Comparison of ENCODE assay signal across 1 cellular context in the genomic region with DNA sequence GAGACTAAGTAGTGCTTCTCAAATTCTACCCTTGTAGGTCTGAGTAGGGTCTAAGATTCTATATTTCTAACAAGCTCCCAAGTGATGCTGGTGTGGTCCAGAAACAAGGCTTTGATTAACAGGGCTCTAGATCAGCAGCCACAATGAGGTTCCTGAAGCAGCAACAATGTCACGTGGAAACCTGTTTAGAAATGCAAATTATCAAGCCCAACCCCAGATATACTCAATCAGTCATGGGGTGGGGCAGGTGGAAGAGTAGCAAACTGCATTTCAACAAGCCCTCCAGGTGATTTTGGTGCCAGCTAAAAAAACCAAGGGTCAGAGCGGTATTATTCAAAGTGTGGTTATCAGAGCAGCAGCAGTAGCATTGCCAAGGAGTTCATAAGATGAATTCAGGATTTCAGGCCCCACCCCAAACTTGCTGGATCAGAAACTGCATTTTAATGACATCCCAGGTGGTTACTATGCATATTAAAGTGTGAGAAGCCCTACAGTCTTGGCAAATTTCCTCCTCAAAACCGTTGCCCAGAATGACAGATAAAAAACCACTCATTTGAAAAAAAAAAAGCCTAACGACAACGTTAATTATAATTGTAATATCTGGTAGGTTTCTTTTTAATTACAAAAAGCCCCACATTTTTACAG.
TF ChIP-seq lines count a peak whose summit lies in the region.

No MANE protein-coding gene starts in this region.

TF ChIP-seq in H1, 55 proteins besides CTCF, POLR2A, EP300 and RAD21 (continued from another document):
- TF ChIP-seq ZNF274 (IDR thresholded peaks at IDR 0.05; ENCODE audit: borderline replicate concordance, extremely low read depth, low read length) (no peak), CTBP2 (IDR thresholded peaks at IDR 0.05; ENCODE audit: borderline replicate concordance, insufficient read depth, insufficient read length, low read length) (no peak), EGR1 (IDR thresholded peaks at IDR 0.05; ENCODE audit: borderline replicate concordance, low read depth, low read length) (no peak), CHD1 (IDR thresholded peaks at IDR 0.05; ENCODE audit: low read depth, low read length) (no peak), JUND (IDR thresholded peaks at IDR 0.05; ENCODE audit: low read length) (no peak), TBP (IDR thresholded peaks at IDR 0.05; ENCODE audit: low read depth, low read length) (no peak), HDAC6 (IDR thresholded peaks at IDR 0.05; ENCODE audit: low read depth, low read length) (no peak)
- TF ChIP-seq, protein P1, sequence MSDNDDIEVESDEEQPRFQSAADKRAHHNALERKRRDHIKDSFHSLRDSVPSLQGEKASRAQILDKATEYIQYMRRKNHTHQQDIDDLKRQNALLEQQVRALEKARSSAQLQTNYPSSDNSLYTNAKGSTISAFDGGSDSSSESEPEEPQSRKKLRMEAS (IDR thresholded peaks at IDR 0.05) = no peak; the same call in 1 of the 2 replicates
- TF ChIP-seq, protein P2, sequence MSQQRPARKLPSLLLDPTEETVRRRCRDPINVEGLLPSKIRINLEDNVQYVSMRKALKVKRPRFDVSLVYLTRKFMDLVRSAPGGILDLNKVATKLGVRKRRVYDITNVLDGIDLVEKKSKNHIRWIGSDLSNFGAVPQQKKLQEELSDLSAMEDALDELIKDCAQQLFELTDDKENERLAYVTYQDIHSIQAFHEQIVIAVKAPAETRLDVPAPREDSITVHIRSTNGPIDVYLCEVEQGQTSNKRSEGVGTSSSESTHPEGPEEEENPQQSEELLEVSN (IDR thresholded peaks at IDR 0.05) = no peak
